In the genomic region with DNA sequence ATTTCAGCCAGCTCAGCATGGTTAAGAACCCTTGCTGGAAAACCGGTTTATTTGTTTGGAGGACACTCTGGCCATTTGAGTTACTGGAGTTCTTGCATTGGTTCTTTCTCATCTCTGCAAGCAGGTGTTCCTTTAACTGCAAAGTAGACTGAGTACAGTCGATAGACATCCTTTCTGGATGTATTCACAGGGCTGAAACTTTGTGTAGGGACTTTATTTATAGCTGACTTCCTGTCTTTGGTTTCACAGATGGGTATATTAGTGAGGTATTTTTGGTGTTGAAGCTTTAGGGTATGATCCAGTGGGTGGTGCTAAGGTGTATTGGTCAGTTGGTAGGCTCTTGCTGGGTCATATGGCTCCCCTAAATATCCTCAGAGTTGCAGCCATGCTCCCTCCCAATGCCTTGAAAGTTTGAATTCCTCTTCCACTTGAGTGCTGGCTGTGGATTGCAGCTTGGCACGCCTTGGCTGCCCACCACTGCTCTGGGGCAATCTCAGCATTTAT, we compare ENCODE assay signal across 27 cellular contexts.
"Had no signal": no experiment of that assay in that cellular context is flagged by ENCODE, and none has a peak within 500 bp of the region (broad histone marks: within the 10 kb centered on the region; RNA-seq: fewer than 3 reads in every experiment).

No MANE protein-coding gene starts in this region.

- FAIRE-seq: endometrium, islet of Langerhans, keratinocyte had no signal

- H3K27ac Mint-ChIP-seq: dendritic cell treated with granulocyte-macrophage colony-stimulating factor and Interleukin-4, amounts not matched to agents 40 ng/mL and 50 ng/mL, for 4 days; effector memory CD8-positive, alpha-beta T cell; endodermal cell; mesothelial cell of epicardium; naive B cell had no signal

- H3K36me3 ChIP-seq: colonic mucosa, esophagus squamous epithelium, gastrocnemius medialis, heart right ventricle, left lung, lower lobe of right lung had no signal

- H3K9me3 Mint-ChIP-seq: dendritic cell treated with granulocyte-macrophage colony-stimulating factor and Interleukin-4, amounts not matched to agents 40 ng/mL and 50 ng/mL, for 4 days had no signal

- H3K4me3 ChIP-seq: colonic mucosa, esophagus squamous epithelium, gastrocnemius medialis, heart right ventricle, left lung, lower lobe of right lung, mucosa of descending colon had no signal

- DNase-seq: colonic mucosa; cortex of kidney; effector CD8-positive, alpha-beta T cell; effector memory CD8-positive, alpha-beta T cell; endodermal cell; erythroblast; esophagus squamous epithelium; foreskin fibroblast; foreskin melanocyte; gastrocnemius medialis; glutamatergic neuron; head of caudate nucleus; heart right ventricle; hippocampal formation; left cardiac atrium; left lung; left ventricle myocardium superior; lower lobe of right lung; mesenchymal stem cell; mucosa of descending colon; naive B cell had no signal

- H3K4me1 ChIP-seq: colonic mucosa, esophagus squamous epithelium, gastrocnemius medialis, heart right ventricle, left lung, lower lobe of right lung had no signal

- H3K36me3 Mint-ChIP-seq: mesothelial cell of epicardium, naive B cell had no signal

- H3K9me3 ChIP-seq: colonic mucosa, gastrocnemius medialis, lower lobe of right lung, mucosa of descending colon had no signal

- H3K27ac ChIP-seq: colonic mucosa, epithelial cell of prostate, esophagus squamous epithelium, gastrocnemius medialis, heart right ventricle, left lung, lower lobe of right lung had no signal

- H3K27me3 Mint-ChIP-seq: dendritic cell treated with granulocyte-macrophage colony-stimulating factor and Interleukin-4, amounts not matched to agents 40 ng/mL and 50 ng/mL, for 4 days; effector memory CD8-positive, alpha-beta T cell; naive B cell had no signal

- H3K4me1 Mint-ChIP-seq: endodermal cell, mesothelial cell of epicardium, naive B cell had no signal

- H3K27me3 ChIP-seq: colonic mucosa, esophagus squamous epithelium, gastrocnemius medialis, heart right ventricle, left lung had no signal

- H3K4me3 Mint-ChIP-seq: dendritic cell treated with granulocyte-macrophage colony-stimulating factor and Interleukin-4, amounts not matched to agents 40 ng/mL and 50 ng/mL, for 4 days; effector memory CD8-positive, alpha-beta T cell; endodermal cell; mesothelial cell of epicardium; naive B cell had no signal
